ENCODE assay signal across 27 cellular contexts in genomic region chr17:57626520-57627210, GRCh38.
DNase-seq lines count a peak whose midpoint lies in the region; ATAC-seq and TF ChIP-seq lines count a peak whose summit lies in the region.
"Had no signal": no experiment of that assay in that cellular context is flagged by ENCODE, and none has a peak within 500 bp of the region (broad histone marks: within the 10 kb centered on the region; RNA-seq: fewer than 3 reads in every experiment).

No MANE protein-coding gene starts in this region.

- no peaks in the 10 kb centered on the region for H3K9me3 Mint-ChIP-seq in activated CD4-positive, alpha-beta T cell treated with anti-CD3 and anti-CD28 coated beads, Interleukin-2, amount 10 ng/mL, durations not matched to agents 7 days and 5 days
- H3K9me3 Mint-ChIP-seq: activated CD4-positive, alpha-beta memory T cell treated with anti-CD3 and anti-CD28 coated beads for 36 hours; activated naive CD8-positive, alpha-beta T cell treated with anti-CD3 and anti-CD28 coated beads for 36 hours; stimulated activated memory B cell treated with anti-CD40 and anti-IgM and Interleukin-4, amounts not matched to agents 10 μg/mL and 1 μg/mL and 100 μg/mL, for 72 hours; T-helper 1 cell treated with Interleukin-12 subunit alpha and Interleukin-12 subunit beta and Interleukin-4 antibody, amounts not matched to agents 30 μg/mL and 1 μg/mL, for 36 hours had no signal

- POLR2A ChIA-PET in activated CD4-positive, alpha-beta T cell treated with anti-CD3 and anti-CD28 coated beads, Interleukin-2, amount 10 ng/mL, durations not matched to agents 7 days and 5 days (lab: Charles Lee), result no interaction called here

- peaks cover 25% of the 10 kb centered on the region for H3K79me1 ChIP-seq in trophoblast cell (ENCODE audit: low read length)

- H3K18ac ChIP-seq in trophoblast cell (ENCODE audit: low read length), result peak overlapping the region; percentile 38

- no peak overlapping the region for H3K4me3 Mint-ChIP-seq in activated CD4-positive, alpha-beta T cell treated with anti-CD3 and anti-CD28 coated beads, Interleukin-2, amount 10 ng/mL, durations not matched to agents 7 days and 5 days
- H3K4me3 Mint-ChIP-seq: activated CD4-positive, alpha-beta memory T cell treated with anti-CD3 and anti-CD28 coated beads for 36 hours; activated naive CD8-positive, alpha-beta T cell treated with anti-CD3 and anti-CD28 coated beads for 36 hours; stimulated activated memory B cell treated with anti-CD40 and anti-IgM and Interleukin-4, amounts not matched to agents 10 μg/mL and 1 μg/mL and 100 μg/mL, for 72 hours; T-helper 1 cell treated with Interleukin-12 subunit alpha and Interleukin-12 subunit beta and Interleukin-4 antibody, amounts not matched to agents 30 μg/mL and 1 μg/mL, for 36 hours had no signal

- peak overlapping the region; percentile 4 for H2BK120ac ChIP-seq in trophoblast cell (ENCODE audit: insufficient read depth, low read length, poor library complexity)

- no peak overlapping the region for H4K12ac ChIP-seq in trophoblast cell (ENCODE audit: low read depth, low read length)

- H3K9ac ChIP-seq in DND-41 (ENCODE audit: low read depth, low read length) (no peak overlapping the region), trophoblast cell (ENCODE audit: low read length) (no peak overlapping the region)
- H3K9ac ChIP-seq: GM23248 had no signal

- peaks cover 25% of the 10 kb centered on the region; the same call in 1 of the 2 replicates for H4K20me1 ChIP-seq in DND-41 (ENCODE audit: insufficient read depth, low read length)

- intact Hi-C loops in left ventricle myocardium superior (cut with micrococcal nuclease) (no loop called here), testis (cut with DNase I; ENCODE audit: low total_unique reads) (no loop called here)

- peaks cover 13% of the 10 kb centered on the region for H3K36me3 Mint-ChIP-seq in activated CD4-positive, alpha-beta T cell treated with anti-CD3 and anti-CD28 coated beads, Interleukin-2, amount 10 ng/mL, durations not matched to agents 7 days and 5 days (ENCODE audit: low read depth)

- ATAC-seq in DND-41 (ENCODE audit: insufficient read depth, low read depth) (no peak), left ventricle myocardium superior (peak; percentile 60), HG03565 (IDR thresholded peaks at IDR 0.05; ENCODE audit: unreplicated experiment) (no peak)
- ATAC-seq: left lung; stimulated activated memory B cell treated with anti-CD40 and anti-IgM and Interleukin-4, amounts not matched to agents 10 μg/mL and 1 μg/mL and 100 μg/mL, for 72 hours had no signal

- H2AFZ ChIP-seq in DND-41 (ENCODE audit: low read depth, low read length) (no peak overlapping the region), trophoblast cell (ENCODE audit: insufficient read depth, low read length, poor library complexity) (no peak overlapping the region)
- H2AFZ ChIP-seq: GM23248 had no signal

- H4K91ac ChIP-seq in trophoblast cell (ENCODE audit: low read depth, low read length), result peak overlapping the region; percentile 23

- H3K27ac Mint-ChIP-seq in activated CD4-positive, alpha-beta T cell treated with anti-CD3 and anti-CD28 coated beads, Interleukin-2, amount 10 ng/mL, durations not matched to agents 7 days and 5 days, result no peak overlapping the region
- H3K27ac Mint-ChIP-seq: activated CD4-positive, alpha-beta memory T cell treated with anti-CD3 and anti-CD28 coated beads for 36 hours; activated naive CD8-positive, alpha-beta T cell treated with anti-CD3 and anti-CD28 coated beads for 36 hours; T-helper 1 cell treated with Interleukin-12 subunit alpha and Interleukin-12 subunit beta and Interleukin-4 antibody, amounts not matched to agents 30 μg/mL and 1 μg/mL, for 36 hours had no signal

- H3K4me3 ChIP-seq in DND-41 (ENCODE audit: low read depth in 1 of 2, low read length in 2 of 2) (no peak overlapping the region), WERI-Rb-1 (ENCODE audit: low read depth, low read length) (no peak overlapping the region), trophoblast cell (ENCODE audit: low read depth, low read length) (no peak overlapping the region), testis (no peak overlapping the region)
- H3K4me3 ChIP-seq: GM23248, left lung, SK-N-MC had no signal

- peak overlapping the region; percentile 25 for H2BK12ac ChIP-seq in trophoblast cell (ENCODE audit: low read length)

- H2BK5ac ChIP-seq in trophoblast cell (ENCODE audit: low read depth, low read length, poor library complexity), result no peak overlapping the region

- H3K4me1 ChIP-seq in DND-41 (ENCODE audit: insufficient read depth, low read length) (no peaks in the 10 kb centered on the region), trophoblast cell (ENCODE audit: control insufficient read depth in 1 of 2, insufficient read depth in 2 of 2, low read length in 2 of 2) (peaks cover 30 to 31% of the 10 kb centered on the region in 2 experiments), testis (no peaks in the 10 kb centered on the region)

- no peaks in the 10 kb centered on the region for H3K9me3 ChIP-seq in DND-41 (ENCODE audit: insufficient read depth, low read length, severe bottlenecking)
- H3K9me3 ChIP-seq in WERI-Rb-1 (ENCODE audit: severe bottlenecking), result no peaks in the 10 kb centered on the region
- H3K9me3 ChIP-seq in trophoblast cell (ENCODE audit: insufficient read depth, low read depth, low read length), result no peaks in the 10 kb centered on the region
- H3K9me3 ChIP-seq in testis, result no peaks in the 10 kb centered on the region
- H3K9me3 ChIP-seq: left lung had no signal

- H3K4me2 ChIP-seq in DND-41 (ENCODE audit: insufficient read depth, low read length), result no peak overlapping the region
- no peak overlapping the region for H3K4me2 ChIP-seq in trophoblast cell (ENCODE audit: low read length)

- no peak overlapping the region for H3K4ac ChIP-seq in trophoblast cell (ENCODE audit: low read depth, low read length)

- CTCF ChIA-PET in activated CD4-positive, alpha-beta T cell treated with anti-CD3 and anti-CD28 coated beads, Interleukin-2, amount 10 ng/mL, durations not matched to agents 7 days and 5 days (lab: Charles Lee), result interaction anchor here (1.3 to 2.6 kb wide), 3 partner anchors 9 to 383 kb away, joined by 4 to 7 read pairs (median 4); no protein-coding TSS in a partner anchor

- H3K27ac ChIP-seq in DND-41 (ENCODE audit: low read length), result peak overlapping the region; percentile 65
- H3K27ac ChIP-seq in WERI-Rb-1, result peak overlapping the region; percentile 49
- no peak overlapping the region for H3K27ac ChIP-seq in trophoblast cell (ENCODE audit: low read depth, low read length)
- H3K27ac ChIP-seq in testis, result no peak overlapping the region
- H3K27ac ChIP-seq: GM23248, left lung, SK-N-MC had no signal

- WGBS in trophoblast cell (ENCODE audit: extremely low coverage, insufficient coverage, insufficient read length), result no CpG with 5 or more reads among the region's 16 CpGs
- 90 to 92% methylated on average over 10 to 16 of the region's 16 CpGs for WGBS in testis, 2 donors

- peak overlapping the region; percentile 17 for H3K14ac ChIP-seq in trophoblast cell (ENCODE audit: low read length)

- H2AK5ac ChIP-seq in trophoblast cell (ENCODE audit: low read length), result no peak overlapping the region

- TF ChIP-seq POLR2A in testis (IDR thresholded peaks at IDR 0.05), result no peak

- peaks cover 11% of the 10 kb centered on the region for H3K4me1 Mint-ChIP-seq in activated CD4-positive, alpha-beta T cell treated with anti-CD3 and anti-CD28 coated beads, Interleukin-2, amount 10 ng/mL, durations not matched to agents 7 days and 5 days

- no peak overlapping the region for H3K23ac ChIP-seq in trophoblast cell (ENCODE audit: low read length)

- no peak for DNase-seq in DND-41
- DNase-seq in WERI-Rb-1, result peak; percentile 45
- DNase-seq in left ventricle myocardium superior, result no peak
- no peak for DNase-seq in trophoblast cell
- DNase-seq in kidney tubule cell (ENCODE audit: low spot score), result no peak
- no peak for DNase-seq in testis
- no peak for DNase-seq in activated CD4-positive, alpha-beta T cell treated with anti-CD3 and anti-CD28 coated beads, Interleukin-2, amount 10 ng/mL, durations not matched to agents 7 days and 5 days
- DNase-seq: activated CD4-positive, alpha-beta memory T cell treated with anti-CD3 and anti-CD28 coated beads for 36 hours; activated CD8-positive, alpha-beta memory T cell treated with anti-CD3 and anti-CD28 coated beads, Interleukin-2, amount 50 U/mL, for 48 hours; activated effector memory CD4-positive, alpha-beta T cell treated with Interleukin-2 at 50 U/mL for 16 hours; activated naive CD8-positive, alpha-beta T cell treated with anti-CD3 and anti-CD28 coated beads for 36 hours; anterior cingulate cortex; Calu3; DMS79 treated with DMSO at 0.1 percent for 48 hours; effector CD8-positive, alpha-beta T cell; GF-D8; GM23248; mesendoderm; NCI-H1048; NCI-H1694; NCI-H774; nucleus accumbens had no signal

- H3K27me3 Mint-ChIP-seq in activated CD4-positive, alpha-beta T cell treated with anti-CD3 and anti-CD28 coated beads, Interleukin-2, amount 10 ng/mL, durations not matched to agents 7 days and 5 days, result no peaks in the 10 kb centered on the region
- H3K27me3 Mint-ChIP-seq: activated CD4-positive, alpha-beta memory T cell treated with anti-CD3 and anti-CD28 coated beads for 36 hours; activated naive CD8-positive, alpha-beta T cell treated with anti-CD3 and anti-CD28 coated beads for 36 hours; stimulated activated memory B cell treated with anti-CD40 and anti-IgM and Interleukin-4, amounts not matched to agents 10 μg/mL and 1 μg/mL and 100 μg/mL, for 72 hours had no signal

- peaks cover 53% of the 10 kb centered on the region for H3K79me2 ChIP-seq in DND-41 (ENCODE audit: insufficient read depth, low read length)
- H3K79me2 ChIP-seq in trophoblast cell (ENCODE audit: control insufficient read depth, insufficient read depth, low read length, poor library complexity), result peaks cover 2% of the 10 kb centered on the region

- TF ChIP-seq CTCF in DND-41 (IDR thresholded peaks at IDR 0.05; ENCODE audit: borderline replicate concordance, extremely low read depth, low read length, poor library complexity, severe bottlenecking) (no peak), WERI-Rb-1 (IDR thresholded peaks at IDR 0.05; ENCODE audit: low read depth, low read length) (no peak), testis (IDR thresholded peaks at IDR 0.05) (no peak)

- peaks cover 100% of the 10 kb centered on the region for H3K36me3 ChIP-seq in DND-41 (ENCODE audit: insufficient read depth, low read length)
- H3K36me3 ChIP-seq in WERI-Rb-1, result peaks cover 86% of the 10 kb centered on the region
- H3K36me3 ChIP-seq in trophoblast cell (ENCODE audit: control insufficient read depth in 1 of 2, insufficient read depth in 2 of 2, low read length in 2 of 2), result peaks cover 26 to 28% of the 10 kb centered on the region in 2 experiments
- no peaks in the 10 kb centered on the region for H3K36me3 ChIP-seq in testis (ENCODE audit: low read depth, missing control alignments)

- no peaks in the 10 kb centered on the region for H3K27me3 ChIP-seq in DND-41 (ENCODE audit: insufficient read depth, low read length, poor library complexity)
- H3K27me3 ChIP-seq in WERI-Rb-1 (ENCODE audit: insufficient read depth, low read depth, severe bottlenecking), result no peaks in the 10 kb centered on the region
- H3K27me3 ChIP-seq in trophoblast cell (ENCODE audit: insufficient read depth, low read length), result no peaks in the 10 kb centered on the region
- H3K27me3 ChIP-seq in testis, result no peaks in the 10 kb centered on the region
- H3K27me3 ChIP-seq: left lung had no signal

- H4K8ac ChIP-seq in trophoblast cell (ENCODE audit: low read depth, low read length), result no peak overlapping the region

Comparison
In these comparisons a context has a peak if more than half of its experiments do, and no peak if none do; other contexts are left out.
1. H3K27ac ChIP-seq: peak in DND-41 (single experiment) and WERI-Rb-1 (single experiment); none in trophoblast cell (single experiment) and testis (0 of 2).